22 cellular contexts compared by ENCODE assay signal in genomic region chr6:69907981-69908498, GRCh38. TPM values are rescaled to one million over a fixed set of nuclear protein-coding genes. Genes with fewer than 3 reads are reported as not detected.
DNase-seq lines count a peak whose midpoint lies in the region; ATAC-seq, FAIRE-seq and TF ChIP-seq lines count a peak whose summit lies in the region.
"Had no signal": no experiment of that assay in that cellular context is flagged by ENCODE, and none has a peak within 500 bp of the region (broad histone marks: within the 10 kb centered on the region; RNA-seq: fewer than 3 reads in every experiment).

No MANE protein-coding gene starts in this region.

- H3K4me2 ChIP-seq in HepG2 (ENCODE audit: low read depth, low read length) = no peak overlapping the region
- H3K4me2 ChIP-seq: smooth muscle cell had no signal

- H3K9me3 ChIP-seq in HepG2 (ENCODE audit: low read length) = no peaks in the 10 kb centered on the region
- H3K9me3 ChIP-seq in right lobe of liver = no peaks in the 10 kb centered on the region
- H3K9me3 ChIP-seq: thyroid gland had no signal

- ATAC-seq in HepG2 = no peak
- no peak for ATAC-seq in right lobe of liver
- no peak for ATAC-seq in GM21381 (IDR thresholded peaks at IDR 0.05; ENCODE audit: unreplicated experiment)
- ATAC-seq: effector memory CD8-positive, alpha-beta T cell; HCT116; naive thymus-derived CD8-positive, alpha-beta T cell had no signal

- DNase-seq in HepG2 (ENCODE audit: low spot score) = no peak
- DNase-seq in right lobe of liver = no peak
- DNase-seq in choroid plexus epithelial cell (ENCODE audit: low read depth) = peak; percentile 57
- DNase-seq in iPS-NIHi11 (ENCODE audit: low spot score) = peak; percentile 6
- DNase-seq in RCC 7860 (ENCODE audit: low spot score) = no peak
- DNase-seq in endothelial cell (ENCODE audit: low spot score) = no peak
- DNase-seq in T-helper 2 cell = no peak
- DNase-seq: DMS153; effector memory CD8-positive, alpha-beta T cell; naive thymus-derived CD8-positive, alpha-beta T cell; NCI-H1694; posterior cingulate gyrus; SHP77; thyroid gland had no signal

- H3K9ac ChIP-seq in HepG2 (ENCODE audit: insufficient read depth, low read depth, low read length) = no peak overlapping the region

- no peaks in the 10 kb centered on the region for H3K36me3 ChIP-seq in HepG2 (replicated peaks in 1 of 2; ENCODE audit: control insufficient read depth in 1 of 2, insufficient read depth in 2 of 2, low read length in 2 of 2)
- H3K36me3 ChIP-seq in right lobe of liver = no peaks in the 10 kb centered on the region
- H3K36me3 ChIP-seq: thyroid gland had no signal

- BruUV-seq in HepG2 (replicated peaks; lab: Mats Ljungman, UMichigan) = no TSS peak

- POLR2A ChIA-PET in HepG2 (lab: Yijun Ruan, JAX) = no interaction called here

- CTCF ChIA-PET in HepG2 (lab: Yijun Ruan, JAX; ENCODE audit: low intra/inter-chr PET ratio, low total read pairs) = no interaction called here

- in situ Hi-C loops in HepG2 (cut with HindIII; ENCODE audit: extremely low pct_ligation_motif_present, low pct_unique_long_range_greater_than_20kb) = no loop called here

- no peaks in the 10 kb centered on the region for H3K9me3 Mint-ChIP-seq in endothelial cell (ENCODE audit: unreplicated experiment)
- H3K9me3 Mint-ChIP-seq: central memory CD8-positive, alpha-beta T cell; effector memory CD8-positive, alpha-beta T cell; naive thymus-derived CD8-positive, alpha-beta T cell had no signal

- TF ChIP-seq EP300 in HepG2 (IDR thresholded peaks at IDR 0.05; ENCODE audit: low read depth in 2 of 2, low read length in 2 of 2) (no peak), HepG2 (CRISPR knock-in tag; IDR thresholded peaks at IDR 0.05; ENCODE audit: borderline replicate concordance) (no peak)

- H3K27ac ChIP-seq in HepG2 (ENCODE audit: extremely low read length, insufficient read depth, low read length) = no peak overlapping the region
- H3K27ac ChIP-seq in right lobe of liver = no peak overlapping the region
- H3K27ac ChIP-seq: 22Rv1, thyroid gland had no signal

- H3K27me3 ChIP-seq in HepG2 (ENCODE audit: control insufficient read depth in 1 of 2, insufficient read depth in 2 of 2, low read length in 2 of 2) = no peaks in the 10 kb centered on the region; a peak in 1 of 5 replicates
- no peaks in the 10 kb centered on the region for H3K27me3 ChIP-seq in right lobe of liver
- H3K27me3 ChIP-seq: thyroid gland had no signal

- no peak for TF ChIP-seq CTCF in HepG2 (CRISPR knock-in tag; IDR thresholded peaks at IDR 0.05)
- TF ChIP-seq CTCF in right lobe of liver (IDR thresholded peaks at IDR 0.05) = no peak
- no peak for TF ChIP-seq CTCF in choroid plexus epithelial cell (conservative IDR thresholded peaks at IDR 0.05; ENCODE audit: low read depth, low read length)
- no peak for TF ChIP-seq CTCF in endothelial cell (IDR thresholded peaks at IDR 0.05; ENCODE audit: unreplicated experiment)

- no peak for FAIRE-seq in HepG2 (lab: Jason Lieb, UNC)
- no peak for FAIRE-seq in RCC 7860 (lab: Jason Lieb, UNC)
- FAIRE-seq: HTR-8/SVneo had no signal

- H4K20me1 ChIP-seq in HepG2 (ENCODE audit: insufficient read depth, low read length) = no peaks in the 10 kb centered on the region

- TF ChIP-seq RAD21 in HepG2 (CRISPR knock-in tag; IDR thresholded peaks at IDR 0.05) = no peak

- H3K79me2 ChIP-seq in HepG2 (ENCODE audit: insufficient read depth, low read length) = no peaks in the 10 kb centered on the region

- H3K27me3 Mint-ChIP-seq in endothelial cell (ENCODE audit: unreplicated experiment) = peaks cover 7% of the 10 kb centered on the region

- no peak overlapping the region for H3K4me3 Mint-ChIP-seq in endothelial cell (ENCODE audit: unreplicated experiment)
- H3K4me3 Mint-ChIP-seq: central memory CD8-positive, alpha-beta T cell; effector memory CD8-positive, alpha-beta T cell; naive thymus-derived CD8-positive, alpha-beta T cell had no signal

- no peaks in the 10 kb centered on the region for H3K4me1 Mint-ChIP-seq in endothelial cell (ENCODE audit: unreplicated experiment)
- H3K4me1 Mint-ChIP-seq: central memory CD8-positive, alpha-beta T cell; naive thymus-derived CD8-positive, alpha-beta T cell had no signal

- 0% methylated on average over 1 of the region's 1 CpG for WGBS in HepG2 (ENCODE audit: low lambda C conversion rate)
- WGBS in right lobe of liver (ENCODE audit: insufficient coverage, low coverage, low lambda C conversion rate, missing lambda C conversion rate) = 60% methylated on average over 1 of the region's 1 CpG

- no peak overlapping the region for H3K27ac Mint-ChIP-seq in endothelial cell (ENCODE audit: unreplicated experiment)
- H3K27ac Mint-ChIP-seq: effector memory CD8-positive, alpha-beta T cell; naive thymus-derived CD8-positive, alpha-beta T cell had no signal

- no peak overlapping the region for H3K4me3 ChIP-seq in HepG2 (replicated peaks in 1 of 3; ENCODE audit: insufficient read depth in 1 of 3, low read depth in 2 of 3, low read length in 3 of 3)
- H3K4me3 ChIP-seq in right lobe of liver = no peak overlapping the region
- H3K4me3 ChIP-seq in choroid plexus epithelial cell (ENCODE audit: low read depth, low read length) = no peak overlapping the region
- H3K4me3 ChIP-seq: smooth muscle cell, thyroid gland had no signal

- no peak overlapping the region for H2AFZ ChIP-seq in HepG2 (ENCODE audit: low read length)

- TF ChIP-seq POLR2A in HepG2 (IDR thresholded peaks at IDR 0.05; ENCODE audit: insufficient read depth in 1 of 2, low read depth in 2 of 2, low read length in 2 of 2) (no peak), right lobe of liver (IDR thresholded peaks at IDR 0.05) (no peak)

- intact Hi-C loops in HepG2 (cut with micrococcal nuclease; ENCODE audit: unreplicated experiment) = no loop called here
- intact Hi-C loops in right lobe of liver (cut with DNase I) = no loop called here

- peaks cover 3% of the 10 kb centered on the region for H3K36me3 Mint-ChIP-seq in endothelial cell (ENCODE audit: low read depth, unreplicated experiment)
- H3K36me3 Mint-ChIP-seq: naive thymus-derived CD8-positive, alpha-beta T cell had no signal

- H3K4me1 ChIP-seq in HepG2 (ENCODE audit: insufficient read depth, low read length) = no peaks in the 10 kb centered on the region
- no peaks in the 10 kb centered on the region for H3K4me1 ChIP-seq in right lobe of liver
- H3K4me1 ChIP-seq: thyroid gland had no signal

TF ChIP-seq in HepG2, 621 proteins besides CTCF, POLR2A, EP300 and RAD21:
- TF ChIP-seq ATF7 (IDR thresholded peaks at IDR 0.05) (peak; percentile 67), ATF7 (CRISPR knock-in tag; IDR thresholded peaks at IDR 0.05) (no peak), CREB1 (IDR thresholded peaks at IDR 0.05) (0 out of 2 replicates have a peak, but pooled peaks have one; percentile 10), CREB1 (CRISPR knock-in tag; IDR thresholded peaks at IDR 0.05) (no peak), LCORL (IDR thresholded peaks at IDR 0.05) (no peak), LCORL (CRISPR knock-in tag; IDR thresholded peaks at IDR 0.05) (no peak)

RNA-seq across cellular contexts. Expression of gene COL19A1, which starts 41.7 kb away (rescaled TPM):
- total RNA-seq in HepG2 (2016; rRNA removed; fragmentation: Illumina TruSeq; extraction: Trizol) = not detected in 2 replicates
- not detected in 2 replicates for total RNA-seq in HepG2 (2016; cell fraction: cytosol; rRNA removed; fragmentation: Illumina TruSeq; extraction: Trizol; ENCODE audit: low read depth)
- not detected in 2 replicates for total RNA-seq in HepG2 (2016; cell fraction: insoluble cytoplasmic fraction; rRNA removed; fragmentation: Illumina TruSeq; extraction: Trizol)
- not detected in 2 replicates for total RNA-seq in HepG2 (2016; cell fraction: membrane; rRNA removed; fragmentation: Illumina TruSeq; extraction: Trizol)
- total RNA-seq in HepG2 (2016; cell fraction: nucleus; rRNA removed; fragmentation: Illumina TruSeq; extraction: Trizol) = not detected in 2 replicates
- polyA plus RNA-seq in HepG2 (2011; rRNA removed) = not detected in 2 replicates
- not detected in 2 replicates for polyA plus RNA-seq in HepG2 (2011; cell fraction: cytosol; rRNA removed)
- polyA plus RNA-seq in HepG2 (2011; cell fraction: nucleus; rRNA removed) = not detected in 2 replicates
- polyA plus RNA-seq in HepG2 (2012) = not detected in 2 replicates
- polyA plus RNA-seq in HepG2 (2016; cell fraction: cytosol; fragmentation: Illumina TruSeq; extraction: Trizol; ENCODE audit: low read depth) = not detected in 2 replicates
- polyA plus RNA-seq in HepG2 (2016; cell fraction: insoluble cytoplasmic fraction; fragmentation: Illumina TruSeq; extraction: Trizol; ENCODE audit: low read depth) = not detected in 2 replicates
- not detected in 2 replicates for polyA plus RNA-seq in HepG2 (2016; cell fraction: membrane; fragmentation: Illumina TruSeq; extraction: Trizol; ENCODE audit: low read depth)
- not detected in 2 replicates for polyA plus RNA-seq in HepG2 (2016; cell fraction: nucleus; fragmentation: Illumina TruSeq; extraction: Trizol; ENCODE audit: insufficient read depth, low read depth)
- polyA minus RNA-seq in HepG2 (2011; rRNA and poly(A)+ RNA removed; ENCODE audit: low replicate concordance) = not detected in 2 replicates
- polyA minus RNA-seq in HepG2 (2011; cell fraction: cytosol; rRNA and poly(A)+ RNA removed) = not detected in 2 replicates
- polyA minus RNA-seq in HepG2 (2011; cell fraction: nucleus; rRNA and poly(A)+ RNA removed) = not detected in 2 replicates
- under 1 TPM in 4 of 6 experiments, not detected in 2; 0.18 to 0.39 (median 0.27) TPM for total RNA-seq in right lobe of liver
- total RNA-seq in endothelial cell (ENCODE audit: unreplicated experiment) = 0.33 TPM
- total RNA-seq: lung microvascular endothelial cell; T-helper 1 cell treated with Interleukin-12 subunit alpha and Interleukin-12 subunit beta and Interleukin-4 antibody, amounts not matched to agents 30 ng/mL and 1 ng/mL, for 36 hours; thyroid gland had no signal

Comparison
In these comparisons a context has a peak if more than half of its experiments do, and no peak if none do; other contexts are left out.
1. DNase-seq: peak in choroid plexus epithelial cell (single experiment) and iPS-NIHi11 (single experiment); none in HepG2 (single experiment), right lobe of liver (0 of 3), RCC 7860 (single experiment), endothelial cell (single experiment) and T-helper 2 cell (0 of 5).